25 cellular contexts compared by ENCODE assay signal in the genomic region with DNA sequence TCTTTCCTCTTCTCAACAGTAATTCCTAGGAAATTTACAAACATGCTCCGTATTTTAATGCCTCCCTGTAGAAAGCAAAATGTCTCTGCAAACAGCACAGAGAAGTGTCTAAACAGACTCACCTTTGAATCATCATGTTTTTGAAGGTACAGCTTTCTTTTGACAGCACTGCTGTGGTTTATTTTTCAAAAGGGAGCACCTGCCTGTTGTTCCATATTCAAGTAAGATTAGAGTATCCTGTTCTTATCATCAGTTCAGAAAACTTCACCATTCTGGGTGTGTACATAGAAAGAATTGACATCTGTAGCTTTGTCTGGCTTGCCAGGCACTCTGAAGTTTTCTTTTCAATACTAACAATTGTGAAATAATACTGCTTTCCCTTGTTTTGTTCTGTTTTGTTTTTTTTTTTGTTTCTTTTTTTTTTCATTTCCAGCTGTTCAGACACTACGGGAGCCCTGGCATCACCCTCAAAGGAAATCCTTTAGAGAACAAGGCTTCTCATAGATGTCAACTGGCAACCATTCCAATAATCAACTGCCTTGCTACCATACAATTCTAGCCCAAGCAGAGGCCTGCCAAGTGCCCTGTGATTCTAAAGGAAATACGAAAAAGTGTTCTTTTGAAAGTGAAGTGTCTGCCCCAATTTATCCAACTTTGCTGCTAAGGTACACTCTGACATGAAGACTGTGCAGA.
DNase-seq lines count a peak whose midpoint lies in the region; TF ChIP-seq lines count a peak whose summit lies in the region.
"Had no signal": no experiment of that assay in that cellular context is flagged by ENCODE, and none has a peak within 500 bp of the region (broad histone marks: within the 10 kb centered on the region; RNA-seq: fewer than 3 reads in every experiment).

No MANE protein-coding gene starts in this region.

- no peak for TF ChIP-seq CTCF in tibial artery (IDR thresholded peaks at IDR 0.05)
- TF ChIP-seq CTCF in WERI-Rb-1 (IDR thresholded peaks at IDR 0.05; ENCODE audit: low read depth, low read length) = no peak

- peak overlapping the region; percentile 19 for H3K27ac Mint-ChIP-seq in activated naive CD8-positive, alpha-beta T cell
- H3K27ac Mint-ChIP-seq in activated naive CD8-positive, alpha-beta T cell treated with anti-CD3 and anti-CD28 coated beads for 36 hours = no peak overlapping the region
- H3K27ac Mint-ChIP-seq: activated CD4-positive, alpha-beta T cell treated with anti-CD3 and anti-CD28 coated beads, Interleukin-2, amount 10 ng/mL, durations not matched to agents 7 days and 5 days; activated naive CD8-positive, alpha-beta T cell treated with anti-CD3 and anti-CD28 coated beads, Interleukin-2, amount 50 U/mL, for 24 hours; activated T-helper 17 cell treated with anti-CD3 and anti-CD28 coated beads, Interleukin-2, amount 50 U/mL, for 72 hours; dendritic cell treated with granulocyte-macrophage colony-stimulating factor and Interleukin-4, amounts not matched to agents 40 ng/mL and 50 ng/mL, for 4 days; natural killer cell treated with Interleukin-12 subunit alpha and Interleukin-12 subunit beta and Interleukin-15 and Interleukin-18, amount 100 ng/mL, for 72 hours; progenitor cell of endocrine pancreas had no signal

- H3K9me3 ChIP-seq in duodenal mucosa (ENCODE audit: control insufficient read depth in 1 of 2, low read length in 2 of 2) (no peaks in the 10 kb centered on the region), tibial artery (no peaks in the 10 kb centered on the region), WERI-Rb-1 (ENCODE audit: severe bottlenecking) (no peaks in the 10 kb centered on the region)
- H3K9me3 ChIP-seq: BLaER1 treated with 17β-estradiol and CSF1 and Interleukin-3, amounts not matched to agents 10 nM and 100 nM; upper lobe of right lung had no signal

- no peak for DNase-seq in activated naive CD8-positive, alpha-beta T cell treated with anti-CD3 and anti-CD28 coated beads for 36 hours
- peak; percentile 45 for DNase-seq in myocyte (ENCODE audit: low read depth)
- no peak for DNase-seq in tibial artery
- DNase-seq in WERI-Rb-1 = no peak
- DNase-seq in D341Med (ENCODE audit: low spot score) = no peak
- DNase-seq in posterior vena cava (ENCODE audit: low spot score) = no peak
- DNase-seq: activated CD4-positive, alpha-beta T cell treated with anti-CD3 and anti-CD28 coated beads, Interleukin-2, amount 10 ng/mL, durations not matched to agents 7 days and 5 days; activated naive CD8-positive, alpha-beta T cell treated with anti-CD3 and anti-CD28 coated beads, Interleukin-2, amount 50 U/mL, for 24 hours; Karpas-422; mesenchymal stem cell; NCI-H1048; NCI-H69; SHP77 treated with DMSO at 0.1 percent for 48 hours; small intestine; stimulated activated CD4-positive, alpha-beta T cell treated with anti-CD3 and anti-CD28 coated beads, Interleukin-2, amount 100 ng/mL, for 48 hours; stimulated activated naive CD4-positive, alpha-beta T cell treated with Interleukin-2 at 50 U/mL for 16 hours; T-helper 1 cell; upper lobe of right lung had no signal

- no peaks in the 10 kb centered on the region for H3K27me3 Mint-ChIP-seq in activated naive CD8-positive, alpha-beta T cell
- H3K27me3 Mint-ChIP-seq in activated naive CD8-positive, alpha-beta T cell treated with anti-CD3 and anti-CD28 coated beads for 36 hours = peaks cover 4% of the 10 kb centered on the region
- H3K27me3 Mint-ChIP-seq: activated naive CD8-positive, alpha-beta T cell treated with anti-CD3 and anti-CD28 coated beads, Interleukin-2, amount 50 U/mL, for 24 hours; progenitor cell of endocrine pancreas had no signal

- H3K4me3 Mint-ChIP-seq in activated naive CD8-positive, alpha-beta T cell = no peak overlapping the region
- H3K4me3 Mint-ChIP-seq in activated naive CD8-positive, alpha-beta T cell treated with anti-CD3 and anti-CD28 coated beads for 36 hours = no peak overlapping the region
- H3K4me3 Mint-ChIP-seq: activated CD4-positive, alpha-beta T cell treated with anti-CD3 and anti-CD28 coated beads, Interleukin-2, amount 10 ng/mL, durations not matched to agents 7 days and 5 days; activated naive CD8-positive, alpha-beta T cell treated with anti-CD3 and anti-CD28 coated beads, Interleukin-2, amount 50 U/mL, for 24 hours; activated T-helper 17 cell treated with anti-CD3 and anti-CD28 coated beads, Interleukin-2, amount 50 U/mL, for 72 hours; dendritic cell treated with granulocyte-macrophage colony-stimulating factor and Interleukin-4, amounts not matched to agents 40 ng/mL and 50 ng/mL, for 4 days; natural killer cell treated with Interleukin-12 subunit alpha and Interleukin-12 subunit beta and Interleukin-15 and Interleukin-18, amount 100 ng/mL, for 72 hours had no signal

- intact Hi-C loops in tibial artery (cut with DNase I; ENCODE audit: low total_unique reads) (no loop called here), posterior vena cava (cut with DNase I) (no loop called here)

- no peak overlapping the region for H3K9ac ChIP-seq in duodenal mucosa (ENCODE audit: low read depth in 1 of 2, low read length in 2 of 2)
- H3K9ac ChIP-seq: BLaER1 treated with 17β-estradiol and CSF1 and Interleukin-3, amounts not matched to agents 10 nM and 100 nM had no signal

- no peaks in the 10 kb centered on the region for H3K9me3 Mint-ChIP-seq in activated naive CD8-positive, alpha-beta T cell (ENCODE audit: low read depth)
- no peaks in the 10 kb centered on the region for H3K9me3 Mint-ChIP-seq in activated naive CD8-positive, alpha-beta T cell treated with anti-CD3 and anti-CD28 coated beads for 36 hours
- H3K9me3 Mint-ChIP-seq: activated CD4-positive, alpha-beta T cell treated with anti-CD3 and anti-CD28 coated beads, Interleukin-2, amount 10 ng/mL, durations not matched to agents 7 days and 5 days; activated naive CD8-positive, alpha-beta T cell treated with anti-CD3 and anti-CD28 coated beads, Interleukin-2, amount 50 U/mL, for 24 hours; activated T-helper 17 cell treated with anti-CD3 and anti-CD28 coated beads, Interleukin-2, amount 50 U/mL, for 72 hours; dendritic cell treated with granulocyte-macrophage colony-stimulating factor and Interleukin-4, amounts not matched to agents 40 ng/mL and 50 ng/mL, for 4 days; natural killer cell treated with Interleukin-12 subunit alpha and Interleukin-12 subunit beta and Interleukin-15 and Interleukin-18, amount 100 ng/mL, for 72 hours had no signal

- peak overlapping the region; percentile 7 for H3K27ac ChIP-seq in duodenal mucosa (ENCODE audit: low read depth, low read length)
- peak overlapping the region; percentile 21 to 35 for H3K27ac ChIP-seq in tibial artery
- no peak overlapping the region for H3K27ac ChIP-seq in WERI-Rb-1
- H3K27ac ChIP-seq: BLaER1 treated with 17β-estradiol and CSF1 and Interleukin-3, amounts not matched to agents 10 nM and 100 nM; upper lobe of right lung had no signal

- peaks cover 21% of the 10 kb centered on the region for H3K4me1 Mint-ChIP-seq in activated naive CD8-positive, alpha-beta T cell (ENCODE audit: low read depth)
- peaks cover 10% of the 10 kb centered on the region for H3K4me1 Mint-ChIP-seq in activated naive CD8-positive, alpha-beta T cell treated with anti-CD3 and anti-CD28 coated beads for 36 hours
- H3K4me1 Mint-ChIP-seq: activated T-helper 17 cell treated with anti-CD3 and anti-CD28 coated beads, Interleukin-2, amount 50 U/mL, for 72 hours had no signal

- no peak overlapping the region for H3K4me3 ChIP-seq in duodenal mucosa (ENCODE audit: low read depth in 1 of 2, low read length in 2 of 2)
- no peak overlapping the region for H3K4me3 ChIP-seq in tibial artery
- H3K4me3 ChIP-seq in WERI-Rb-1 (ENCODE audit: low read depth, low read length) = no peak overlapping the region
- H3K4me3 ChIP-seq: BLaER1 treated with 17β-estradiol and CSF1 and Interleukin-3, amounts not matched to agents 10 nM and 100 nM; upper lobe of right lung had no signal

- no peaks in the 10 kb centered on the region for H3K4me1 ChIP-seq in duodenal mucosa (ENCODE audit: control insufficient read depth in 1 of 2, insufficient read depth in 2 of 2, low read length in 2 of 2)
- H3K4me1 ChIP-seq in tibial artery = peaks cover 4 to 76% (median 31%) of the 10 kb centered on the region in 4 donors

- H3K27me3 ChIP-seq in duodenal mucosa (ENCODE audit: control insufficient read depth in 1 of 2, insufficient read depth in 2 of 2, low read length in 2 of 2) (no peaks in the 10 kb centered on the region), tibial artery (no peaks in the 10 kb centered on the region), WERI-Rb-1 (ENCODE audit: insufficient read depth, low read depth, severe bottlenecking) (no peaks in the 10 kb centered on the region)
- H3K27me3 ChIP-seq: BLaER1 treated with 17β-estradiol and CSF1 and Interleukin-3, amounts not matched to agents 10 nM and 100 nM; upper lobe of right lung had no signal

- no peaks in the 10 kb centered on the region for H3K36me3 Mint-ChIP-seq in activated naive CD8-positive, alpha-beta T cell
- no peaks in the 10 kb centered on the region for H3K36me3 Mint-ChIP-seq in activated naive CD8-positive, alpha-beta T cell treated with anti-CD3 and anti-CD28 coated beads for 36 hours
- H3K36me3 Mint-ChIP-seq: natural killer cell treated with Interleukin-12 subunit alpha and Interleukin-12 subunit beta and Interleukin-15 and Interleukin-18, amount 100 ng/mL, for 72 hours had no signal

- H3K36me3 ChIP-seq in duodenal mucosa (ENCODE audit: control insufficient read depth in 1 of 2, insufficient read depth in 2 of 2, low read length in 2 of 2) (no peaks in the 10 kb centered on the region), tibial artery (no peaks in the 10 kb centered on the region), WERI-Rb-1 (no peaks in the 10 kb centered on the region)
- H3K36me3 ChIP-seq: BLaER1 treated with 17β-estradiol and CSF1 and Interleukin-3, amounts not matched to agents 10 nM and 100 nM; upper lobe of right lung had no signal
